Comparison of ENCODE assay signal across 1 cellular context in the genomic region with DNA sequence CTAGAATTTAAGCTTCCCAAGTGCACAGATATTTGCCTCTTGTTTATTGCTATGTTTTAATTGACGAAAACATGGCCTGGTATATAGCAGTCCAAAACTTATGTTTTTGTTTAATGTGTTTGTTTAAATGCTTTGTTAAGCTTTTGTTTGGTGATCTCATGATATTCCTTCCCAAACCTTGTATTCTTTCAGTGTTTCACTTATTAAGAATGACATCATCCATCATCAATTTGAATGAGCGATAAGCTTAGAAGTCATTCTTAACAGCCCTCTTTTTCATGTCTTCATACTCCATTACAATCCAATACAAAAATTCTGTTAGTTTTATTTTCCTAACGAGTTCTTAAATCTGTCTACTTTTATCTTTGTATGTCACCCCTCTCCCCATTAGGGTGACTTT.
TF ChIP-seq lines count a peak whose summit lies in the region.

No MANE protein-coding gene starts in this region.

TF ChIP-seq in IMR-90, 13 proteins besides CTCF, POLR2A, EP300 and RAD21 (continued from another document):
- TF ChIP-seq MAZ (IDR thresholded peaks at IDR 0.05; ENCODE audit: borderline replicate concordance, low read depth, low read length), result no peak
- no peak for TF ChIP-seq NFE2L2 (IDR thresholded peaks at IDR 0.05; ENCODE audit: low read depth, low read length)
- TF ChIP-seq FOS (IDR thresholded peaks at IDR 0.05; ENCODE audit: low read depth, low read length), result no peak
- no peak for TF ChIP-seq SMC3 (IDR thresholded peaks at IDR 0.05; ENCODE audit: low read depth, low read length)
- no peak for TF ChIP-seq CEBPB (IDR thresholded peaks at IDR 0.05; ENCODE audit: low read depth, low read length)
